In genomic region chr7:123580406-123581161, GRCh38 we compare ENCODE assay signal across 8 cellular contexts. TPM values are rescaled to one million over a fixed set of nuclear protein-coding genes. Genes with fewer than 3 reads are reported as not detected.
DNase-seq lines count a peak whose midpoint lies in the region; ATAC-seq and TF ChIP-seq lines count a peak whose summit lies in the region.

No MANE protein-coding gene starts in this region.

- H3K27me3 Mint-ChIP-seq in neural crest cell (ENCODE audit: low read depth): peaks cover 5% of the 10 kb centered on the region

- H3K36me3 Mint-ChIP-seq in neural crest cell (ENCODE audit: low read depth): no peaks in the 10 kb centered on the region

- no peak overlapping the region for H3K27ac Mint-ChIP-seq in neural crest cell (ENCODE audit: unreplicated experiment)

- TF ChIP-seq EP300 in suprapubic skin (IDR thresholded peaks at IDR 0.05): no peak

- TF ChIP-seq POLR2A in suprapubic skin (IDR thresholded peaks at IDR 0.05): no peak

- no peaks in the 10 kb centered on the region for H3K36me3 ChIP-seq in suprapubic skin

- no peaks in the 10 kb centered on the region for H3K4me1 Mint-ChIP-seq in neural crest cell

- 40% methylated on average over 8 of the region's 8 CpGs for WGBS in suprapubic skin

- H3K9me3 Mint-ChIP-seq in neural crest cell: no peaks in the 10 kb centered on the region

- DNase-seq in EL (peak; percentile 28), HT-29 (ENCODE audit: low spot score) (peak; percentile 70), OCI-M1 (lab: John Stamatoyannopoulos, UW) (peak; percentile 67), epithelial cell of esophagus (ENCODE audit: low read depth) (peak; percentile 58), neural crest cell (ENCODE audit: low read depth, low spot score) (no peak), suprapubic skin (ENCODE audit: low spot score in 2 of 2) (no peak)
- DNase-seq in NK-92 treated with Interleukin-12 subunit alpha and Interleukin-12 subunit beta, amount 100 ng/mL, for 24 hours (lab: John Stamatoyannopoulos, UW): no peak

- H3K27me3 ChIP-seq in suprapubic skin: peaks cover 4% of the 10 kb centered on the region

- no peaks in the 10 kb centered on the region for H3K4me1 ChIP-seq in suprapubic skin

- no peak overlapping the region for H3K27ac ChIP-seq in suprapubic skin

- ATAC-seq in GM19467 (IDR thresholded peaks at IDR 0.05; ENCODE audit: unreplicated experiment): peak; percentile 62

- H3K4me3 Mint-ChIP-seq in neural crest cell: no peak overlapping the region

- H3K4me3 ChIP-seq in epithelial cell of esophagus (ENCODE audit: low read length) (no peak overlapping the region), suprapubic skin (no peak overlapping the region)

- H3K9me3 ChIP-seq in suprapubic skin: no peaks in the 10 kb centered on the region

- TF ChIP-seq CTCF in epithelial cell of esophagus (IDR thresholded peaks at IDR 0.05; ENCODE audit: insufficient read depth, low read depth, low read length, missing control alignments) (peak; percentile 91), neural crest cell (conservative IDR thresholded peaks at IDR 0.05) (peak; percentile 70), suprapubic skin (IDR thresholded peaks at IDR 0.05) (peak in 1 of 2 donors; percentile 40)

RNA-seq across cellular contexts. Expression of gene ASB15, which starts 21.0 kb away (rescaled TPM):
- total RNA-seq in HT-29 (2014; rRNA removed; shearing (Covaris generic)): not detected in 2 replicates
- total RNA-seq in neural crest cell (not detected in 2 replicates), suprapubic skin (not detected)

RNA-seq across cellular contexts. Expression of gene NDUFA5, which starts 23.0 kb away (rescaled TPM):
- total RNA-seq in HT-29 (2014; rRNA removed; shearing (Covaris generic)): 16.3 and 19.2 TPM in 2 replicates
- total RNA-seq in neural crest cell: 62.6 and 62.7 TPM in 2 replicates
- total RNA-seq in suprapubic skin: 10 to 100 TPM; 21.3 to 34.8 (median 30.3) TPM

RNA-seq across cellular contexts. Expression of gene IQUB, which starts 46.2 kb away (rescaled TPM):
- total RNA-seq in HT-29 (2014; rRNA removed; shearing (Covaris generic)): 0.05 and 0.50 TPM in 2 replicates
- total RNA-seq in neural crest cell (0.56 and 0.73 TPM in 2 replicates), suprapubic skin (1 to 10 TPM in 2 of 4 donors, under 1 TPM in 2; 0.24 to 1.1 (median 0.71) TPM)

Comparison
In these comparisons a context has a peak if more than half of its experiments do, and no peak if none do; other contexts are left out.
1. DNase-seq: peak in EL (single experiment), HT-29 (single experiment), OCI-M1 (single experiment) and epithelial cell of esophagus (single experiment); none in neural crest cell (single experiment), NK-92 treated with Interleukin-12 subunit alpha and Interleukin-12 subunit beta, amount 100 ng/mL, for 24 hours (single experiment) and suprapubic skin (0 of 2).